2 cellular contexts compared by ENCODE assay signal in genomic region chr16:50520451-50521245, GRCh38.
A peak's percentile ranks its signal among the peaks of the same experiment; 100 is the strongest.
TF ChIP-seq lines count a peak whose summit lies in the region.

No MANE protein-coding gene starts in this region.

TF ChIP-seq in K562, 482 proteins besides CTCF, POLR2A, EP300 and RAD21:
- no peak for TF ChIP-seq HDAC8 (tag; IDR thresholded peaks at IDR 0.05)
- TF ChIP-seq ZNF512 (tag; IDR thresholded peaks at IDR 0.05), result peak; percentile 96

TF ChIP-seq in HepG2, 621 proteins besides CTCF, POLR2A, EP300 and RAD21 (continues in another document):
- TF ChIP-seq ZSCAN5A (CRISPR knock-in tag; IDR thresholded peaks at IDR 0.05; ENCODE audit: borderline replicate concordance), result peak; percentile 87; the same call in 1 of the 2 replicates
- TF ChIP-seq TRIM24 (CRISPR knock-in tag; IDR thresholded peaks at IDR 0.05), result peak; percentile 82; the same call in 1 of the 2 replicates
- TF ChIP-seq HDAC1 (CRISPR knock-in tag; IDR thresholded peaks at IDR 0.05), result peak; percentile 98
- 0 out of 2 replicates have a peak, but pooled peaks have one; percentile 25 for TF ChIP-seq ZNF501 (CRISPR knock-in tag; IDR thresholded peaks at IDR 0.05)
- TF ChIP-seq ZFY (CRISPR knock-in tag; IDR thresholded peaks at IDR 0.05), result no peak
- peak; percentile 88; the same call in 1 of the 2 replicates for TF ChIP-seq ZNF788 (CRISPR knock-in tag; IDR thresholded peaks at IDR 0.05; ENCODE audit: borderline replicate concordance)
- no peak for TF ChIP-seq PAF1 (CRISPR knock-in tag; IDR thresholded peaks at IDR 0.05)
- TF ChIP-seq RELA (CRISPR knock-in tag; IDR thresholded peaks at IDR 0.05), result peak; percentile 57; the same call in 1 of the 2 replicates
- no peak for TF ChIP-seq NFAT5 (CRISPR knock-in tag; IDR thresholded peaks at IDR 0.05)
- TF ChIP-seq ZNF562 (CRISPR knock-in tag; IDR thresholded peaks at IDR 0.05; ENCODE audit: borderline replicate concordance), result no peak
- TF ChIP-seq ZNF740 (CRISPR knock-in tag; IDR thresholded peaks at IDR 0.05), result no peak
- no peak for TF ChIP-seq THYN1 (CRISPR knock-in tag; IDR thresholded peaks at IDR 0.05; ENCODE audit: borderline replicate concordance, low read depth)
- TF ChIP-seq ZNF772 (CRISPR knock-in tag; IDR thresholded peaks at IDR 0.05), result peak; percentile 60; the same call in 1 of the 2 replicates
- TF ChIP-seq BHLHE40 (IDR thresholded peaks at IDR 0.05; ENCODE audit: low read length), result peak; percentile 65
- no peak for TF ChIP-seq SP1 (IDR thresholded peaks at IDR 0.05)
- no peak; the same call in 1 of the 2 replicates for TF ChIP-seq SP1 (CRISPR knock-in tag; IDR thresholded peaks at IDR 0.05)
- no peak for TF ChIP-seq ZSCAN22 (CRISPR knock-in tag; IDR thresholded peaks at IDR 0.05)
- no peak for TF ChIP-seq FOXM1 (CRISPR knock-in tag; IDR thresholded peaks at IDR 0.05)
- TF ChIP-seq RORA (CRISPR knock-in tag; IDR thresholded peaks at IDR 0.05), result no peak
- no peak for TF ChIP-seq SIN3A (IDR thresholded peaks at IDR 0.05; ENCODE audit: borderline replicate concordance, low read depth, low read length)
- TF ChIP-seq USF2 (IDR thresholded peaks at IDR 0.05; ENCODE audit: low read depth, low read length), result no peak
- no peak for TF ChIP-seq USF2 (CRISPR knock-in tag; IDR thresholded peaks at IDR 0.05; ENCODE audit: borderline replicate concordance)
- no peak for TF ChIP-seq ZNF607 (CRISPR knock-in tag; IDR thresholded peaks at IDR 0.05; ENCODE audit: borderline replicate concordance)
- TF ChIP-seq ZNF644 (CRISPR knock-in tag; IDR thresholded peaks at IDR 0.05; ENCODE audit: low read depth), result peak; percentile 82
- peak; percentile 76 for TF ChIP-seq POLR2G (IDR thresholded peaks at IDR 0.05; ENCODE audit: low read depth, low read length)
- peak; percentile 68; the same call in 1 of the 2 replicates for TF ChIP-seq CHD4 (IDR thresholded peaks at IDR 0.05; ENCODE audit: borderline replicate concordance, low read length)
- TF ChIP-seq CEBPB (IDR thresholded peaks at IDR 0.05; ENCODE audit: borderline replicate concordance, low read depth, low read length), result no peak
- TF ChIP-seq PAX8 (CRISPR knock-in tag; IDR thresholded peaks at IDR 0.05; ENCODE audit: borderline replicate concordance), result no peak
- TF ChIP-seq CSRNP1 (CRISPR knock-in tag; IDR thresholded peaks at IDR 0.05), result peak; percentile 79
- peak in 1 of 2 experiments; percentile 54; a peak in 2 of 4 replicates for TF ChIP-seq REST (IDR thresholded peaks at IDR 0.05; ENCODE audit: borderline replicate concordance in 1 of 2, low read depth in 1 of 2, low read length in 2 of 2)
- peak; percentile 92; the same call in 1 of the 2 replicates for TF ChIP-seq CBX5 (CRISPR knock-in tag; IDR thresholded peaks at IDR 0.05; ENCODE audit: borderline replicate concordance)
- TF ChIP-seq SMC3 (IDR thresholded peaks at IDR 0.05; ENCODE audit: low read length), result 0 out of 2 replicates have a peak, but pooled peaks have one; percentile 6
- no peak for TF ChIP-seq CAMTA2 (CRISPR knock-in tag; IDR thresholded peaks at IDR 0.05; ENCODE audit: borderline replicate concordance)
- no peak for TF ChIP-seq ZNF225 (CRISPR knock-in tag; IDR thresholded peaks at IDR 0.05)
- peak; percentile 50; the same call in 1 of the 2 replicates for TF ChIP-seq ZFP36L1 (CRISPR knock-in tag; IDR thresholded peaks at IDR 0.05)
- peak; percentile 88; the same call in 1 of the 2 replicates for TF ChIP-seq ZBTB46 (CRISPR knock-in tag; IDR thresholded peaks at IDR 0.05; ENCODE audit: borderline replicate concordance)
- TF ChIP-seq ZNF7 (CRISPR knock-in tag; IDR thresholded peaks at IDR 0.05), result 0 out of 2 replicates have a peak, but pooled peaks have one; percentile 56
- TF ChIP-seq EHMT2 (IDR thresholded peaks at IDR 0.05; ENCODE audit: borderline replicate concordance, low read depth, low read length), result peak; percentile 79; the same call in 1 of the 2 replicates
- TF ChIP-seq ZNF619 (CRISPR knock-in tag; IDR thresholded peaks at IDR 0.05), result no peak
- peak; percentile 82 for TF ChIP-seq TEAD3 (CRISPR knock-in tag; optimal IDR thresholded peaks at IDR 0.05; ENCODE audit: borderline replicate concordance)
- no peak for TF ChIP-seq ZFP82 (CRISPR knock-in tag; IDR thresholded peaks at IDR 0.05; ENCODE audit: borderline replicate concordance)
- TF ChIP-seq ZBTB2 (CRISPR knock-in tag; IDR thresholded peaks at IDR 0.05; ENCODE audit: low read depth), result no peak
- TF ChIP-seq GABPA (IDR thresholded peaks at IDR 0.05; ENCODE audit: low read depth, low read length), result no peak
- TF ChIP-seq GABPA (CRISPR knock-in tag; IDR thresholded peaks at IDR 0.05; ENCODE audit: low read depth), result peak; percentile 83
- TF ChIP-seq NCOA2 (CRISPR knock-in tag; IDR thresholded peaks at IDR 0.05), result peak; percentile 99
- no peak for TF ChIP-seq RNF2 (conservative IDR thresholded peaks at IDR 0.05; ENCODE audit: low read depth)
- TF ChIP-seq CREM (IDR thresholded peaks at IDR 0.05), result peak; percentile 95
- no peak for TF ChIP-seq CREM (CRISPR knock-in tag; IDR thresholded peaks at IDR 0.05)
- TF ChIP-seq NR2F2 (IDR thresholded peaks at IDR 0.05; ENCODE audit: borderline replicate concordance, low read depth), result peak; percentile 89
- peak; percentile 92 for TF ChIP-seq ZNF350 (CRISPR knock-in tag; IDR thresholded peaks at IDR 0.05; ENCODE audit: borderline replicate concordance, low read depth)
